22 cellular contexts compared by ENCODE assay signal in genomic region chr2:63729362-63729761, GRCh38.
"Had no signal": no experiment of that assay in that cellular context is flagged by ENCODE, and none has a peak within 500 bp of the region (broad histone marks: within the 10 kb centered on the region; RNA-seq: fewer than 3 reads in every experiment).

No MANE protein-coding gene starts in this region.

- FAIRE-seq: RCC 7860 had no signal

- H3K36me3 ChIP-seq: MG63 had no signal

- H3K4me2 ChIP-seq: SK-N-SH had no signal

- H3K9me3 ChIP-seq: MG63, SK-N-SH had no signal

- H3K4me3 ChIP-seq: MG63 had no signal

- H3K27me3 ChIP-seq: MG63 had no signal

- DNase-seq: Karpas-422, KG1, MG63, NCI-H1092, NCI-H1105 treated with DMSO at 0.1 percent for 48 hours, NCI-H1417 treated with DMSO at 0.1 percent for 48 hours, NCI-H146, NCI-H1694 treated with DMSO at 0.1 percent for 48 hours, NCI-H1930, NCI-H2081 treated with DMSO at 0.1 percent for 48 hours, NCI-H2171, NCI-H226, NCI-H446, NCI-H510A, NCI-H524 treated with DMSO at 0.1 percent for 48 hours, NCI-H69, NCI-H774, RPMI8226, SHP77, SK-N-SH, SW 1271 had no signal

- H3K9ac ChIP-seq: SK-N-SH had no signal
